ENCODE assay signal across 17 cellular contexts in the genomic region with DNA sequence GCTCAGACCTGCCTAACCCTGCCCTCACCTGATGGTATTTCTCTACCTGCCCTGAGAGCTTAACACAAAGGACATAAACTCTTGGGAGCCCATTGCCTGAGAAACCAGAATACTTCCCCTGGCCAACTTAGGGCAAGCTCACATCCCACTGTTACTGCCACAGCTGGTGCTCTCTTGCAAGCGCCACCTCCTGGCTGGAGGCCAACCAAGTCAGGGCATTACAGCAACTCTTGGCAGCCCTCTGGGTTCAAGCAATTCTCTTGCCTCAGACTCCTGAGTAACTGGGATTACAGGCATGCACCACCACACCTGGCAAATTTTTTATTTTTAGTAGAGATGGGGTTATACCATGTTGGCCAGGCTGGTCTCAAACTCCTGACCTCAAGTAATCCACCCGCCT.
DNase-seq lines count a peak whose midpoint lies in the region; ATAC-seq and TF ChIP-seq lines count a peak whose summit lies in the region.
"Had no signal": no experiment of that assay in that cellular context is flagged by ENCODE, and none has a peak within 500 bp of the region (broad histone marks: within the 10 kb centered on the region; RNA-seq: fewer than 3 reads in every experiment).

No MANE protein-coding gene starts in this region.

- no peaks in the 10 kb centered on the region for H3K27me3 Mint-ChIP-seq in activated CD4-positive, alpha-beta memory T cell treated with anti-CD3 and anti-CD28 coated beads for 36 hours
- H3K27me3 Mint-ChIP-seq in activated CD4-positive, alpha-beta memory T cell treated with anti-CD3 and anti-CD28 coated beads, Interleukin-2, amount 10 ng/mL, durations not matched to agents 7 days and 5 days: peaks cover 2% of the 10 kb centered on the region
- H3K27me3 Mint-ChIP-seq in GM23338 (ENCODE audit: insufficient read depth, low read depth, poor library complexity) (peaks cover 2% of the 10 kb centered on the region), chondrocyte (ENCODE audit: low read depth) (no peaks in the 10 kb centered on the region)

- no peak overlapping the region for H3K27ac Mint-ChIP-seq in activated CD4-positive, alpha-beta memory T cell treated with anti-CD3 and anti-CD28 coated beads for 36 hours
- no peak overlapping the region for H3K27ac Mint-ChIP-seq in activated CD4-positive, alpha-beta memory T cell treated with anti-CD3 and anti-CD28 coated beads, Interleukin-2, amount 10 ng/mL, durations not matched to agents 7 days and 5 days
- H3K27ac Mint-ChIP-seq in GM23338 (no peak overlapping the region), chondrocyte (ENCODE audit: unreplicated experiment) (no peak overlapping the region)
- H3K27ac Mint-ChIP-seq: CD8-positive, alpha-beta memory T cell had no signal

- BruUV-seq in OCI-LY7 (replicated peaks; lab: Mats Ljungman, UMichigan): no TSS peak

- intact Hi-C loops in activated CD4-positive, alpha-beta memory T cell treated with anti-CD3 and anti-CD28 coated beads for 36 hours (cut with micrococcal nuclease): no loop called here
- intact Hi-C loops in OCI-LY7 (cut with micrococcal nuclease; ENCODE audit: unreplicated experiment): no loop called here

- H3K4me1 ChIP-seq in DOHH2 (ENCODE audit: control insufficient read depth, low read length) (no peaks in the 10 kb centered on the region), GM23338 (ENCODE audit: insufficient read depth) (no peaks in the 10 kb centered on the region), OCI-LY7 (ENCODE audit: insufficient read depth, low read length, poor library complexity, severe bottlenecking) (no peaks in the 10 kb centered on the region)

- TF ChIP-seq CTCF in DOHH2 (IDR thresholded peaks at IDR 0.05; ENCODE audit: low read depth, low read length, poor library complexity, severe bottlenecking) (peak; percentile 15), GM23338 (conservative IDR thresholded peaks at IDR 0.05; ENCODE audit: low read depth in 2 of 2) (peak; percentile 15 to 38; a peak in 2 of 4 replicates), OCI-LY7 (conservative IDR thresholded peaks at IDR 0.05; ENCODE audit: low read length) (peak; percentile 28; the same call in 1 of the 2 replicates), chondrocyte (IDR thresholded peaks at IDR 0.05) (no peak)

- CTCF ChIA-PET in activated CD4-positive, alpha-beta memory T cell treated with anti-CD3 and anti-CD28 coated beads for 36 hours (lab: Charles Lee): interaction anchor here (0.5 to 1.3 kb wide), 4 partner anchors 82 to 391 kb away, joined by 3 to 4 read pairs (median 3); no protein-coding TSS in a partner anchor
- CTCF ChIA-PET in activated CD4-positive, alpha-beta memory T cell treated with anti-CD3 and anti-CD28 coated beads, Interleukin-2, amount 10 ng/mL, durations not matched to agents 7 days and 5 days (lab: Charles Lee): interaction anchor here (1.7 kb wide), 1 partner anchor 118 kb away, joined by 4 read pairs; no protein-coding TSS in a partner anchor
- CTCF ChIA-PET in OCI-LY7 (lab: Charles Lee; ENCODE audit: unreplicated experiment): no interaction called here

- H3K9me2 ChIP-seq in DOHH2 (replicated peaks; ENCODE audit: control insufficient read depth, low read length) (no peaks in the 10 kb centered on the region), GM23338 (ENCODE audit: insufficient read depth) (no peaks in the 10 kb centered on the region), OCI-LY7 (ENCODE audit: insufficient read depth, low read length) (no peaks in the 10 kb centered on the region)

- H2AFZ ChIP-seq in GM23338 (no peak overlapping the region), OCI-LY7 (ENCODE audit: low read length) (no peak overlapping the region)

- H4K20me1 ChIP-seq in DOHH2 (ENCODE audit: control insufficient read depth, insufficient read depth, low read depth, low read length): no peaks in the 10 kb centered on the region
- H4K20me1 ChIP-seq in GM23338 (replicated peaks; ENCODE audit: insufficient read depth): no peaks in the 10 kb centered on the region
- H4K20me1 ChIP-seq in OCI-LY7 (ENCODE audit: insufficient read depth, low read length): no peaks in the 10 kb centered on the region
- H4K20me1 ChIP-seq: BLaER1 treated with 17β-estradiol and CSF1 and Interleukin-3, amounts not matched to agents 10 nM and 100 nM had no signal

- H3K9me3 ChIP-seq in DOHH2 (ENCODE audit: control insufficient read depth, insufficient read depth, low read length) (peaks cover 4% of the 10 kb centered on the region; the same call in 1 of the 2 replicates), OCI-LY7 (ENCODE audit: low read length) (peaks cover 19% of the 10 kb centered on the region; the same call in 1 of the 2 replicates)

- H3K4me2 ChIP-seq in DOHH2 (ENCODE audit: low read length) (no peak overlapping the region), GM23338 (no peak overlapping the region), OCI-LY7 (ENCODE audit: low read length) (no peak overlapping the region)
- H3K4me2 ChIP-seq: BLaER1 treated with 17β-estradiol and CSF1 and Interleukin-3, amounts not matched to agents 10 nM and 100 nM had no signal

- H3K79me2 ChIP-seq in DOHH2 (ENCODE audit: control insufficient read depth, low read length): no peaks in the 10 kb centered on the region
- no peaks in the 10 kb centered on the region for H3K79me2 ChIP-seq in GM23338 (replicated peaks; ENCODE audit: insufficient read depth)
- H3K79me2 ChIP-seq in OCI-LY7 (ENCODE audit: insufficient read depth, low read depth, low read length): no peaks in the 10 kb centered on the region

- H3K27ac ChIP-seq in DOHH2 (ENCODE audit: low read depth, low read length) (no peak overlapping the region), GM23338 (ENCODE audit: low read depth) (no peak overlapping the region), OCI-LY7 (ENCODE audit: low read depth, low read length, poor library complexity, severe bottlenecking) (no peak overlapping the region)
- H3K27ac ChIP-seq: BLaER1 treated with 17β-estradiol and CSF1 and Interleukin-3, amounts not matched to agents 10 nM and 100 nM had no signal

- H3K4me3 ChIP-seq in DOHH2 (ENCODE audit: low read length) (no peak overlapping the region), GM23338 (no peak overlapping the region), OCI-LY7 (ENCODE audit: low read depth, low read length, poor library complexity, severe bottlenecking) (no peak overlapping the region)
- H3K4me3 ChIP-seq: BLaER1 treated with 17β-estradiol and CSF1 and Interleukin-3, amounts not matched to agents 10 nM and 100 nM; K562 had no signal

- ATAC-seq in GM23338: no peak
- ATAC-seq: K562, Panc1 had no signal

- H3K4me3 Mint-ChIP-seq in activated CD4-positive, alpha-beta memory T cell treated with anti-CD3 and anti-CD28 coated beads for 36 hours: no peak overlapping the region
- H3K4me3 Mint-ChIP-seq in activated CD4-positive, alpha-beta memory T cell treated with anti-CD3 and anti-CD28 coated beads, Interleukin-2, amount 10 ng/mL, durations not matched to agents 7 days and 5 days: no peak overlapping the region
- no peak overlapping the region for H3K4me3 Mint-ChIP-seq in GM23338
- H3K4me3 Mint-ChIP-seq in chondrocyte (ENCODE audit: unreplicated experiment): no peak overlapping the region
- H3K4me3 Mint-ChIP-seq: CD8-positive, alpha-beta memory T cell had no signal

- peaks cover 35% of the 10 kb centered on the region for H3K36me3 Mint-ChIP-seq in activated CD4-positive, alpha-beta memory T cell treated with anti-CD3 and anti-CD28 coated beads for 36 hours
- peaks cover 29% of the 10 kb centered on the region for H3K36me3 Mint-ChIP-seq in activated CD4-positive, alpha-beta memory T cell treated with anti-CD3 and anti-CD28 coated beads, Interleukin-2, amount 10 ng/mL, durations not matched to agents 7 days and 5 days (ENCODE audit: low read depth)
- H3K36me3 Mint-ChIP-seq in GM23338 (ENCODE audit: low read depth) (peaks cover 23% of the 10 kb centered on the region), chondrocyte (ENCODE audit: low read depth) (peaks cover 22% of the 10 kb centered on the region)

- no peaks in the 10 kb centered on the region for H3K27me3 ChIP-seq in DOHH2 (ENCODE audit: control insufficient read depth, low read length)
- no peaks in the 10 kb centered on the region for H3K27me3 ChIP-seq in GM23338 (ENCODE audit: insufficient read depth)
- H3K27me3 ChIP-seq: BLaER1 treated with 17β-estradiol and CSF1 and Interleukin-3, amounts not matched to agents 10 nM and 100 nM had no signal

- H3K4me1 Mint-ChIP-seq in activated CD4-positive, alpha-beta memory T cell treated with anti-CD3 and anti-CD28 coated beads for 36 hours (ENCODE audit: low read depth): no peaks in the 10 kb centered on the region
- H3K4me1 Mint-ChIP-seq in activated CD4-positive, alpha-beta memory T cell treated with anti-CD3 and anti-CD28 coated beads, Interleukin-2, amount 10 ng/mL, durations not matched to agents 7 days and 5 days: peaks cover 9% of the 10 kb centered on the region
- H3K4me1 Mint-ChIP-seq in GM23338 (no peaks in the 10 kb centered on the region), chondrocyte (ENCODE audit: low read depth) (no peaks in the 10 kb centered on the region)

- H3K9me3 Mint-ChIP-seq in activated CD4-positive, alpha-beta memory T cell treated with anti-CD3 and anti-CD28 coated beads for 36 hours: peaks cover 39% of the 10 kb centered on the region
- H3K9me3 Mint-ChIP-seq in activated CD4-positive, alpha-beta memory T cell treated with anti-CD3 and anti-CD28 coated beads, Interleukin-2, amount 10 ng/mL, durations not matched to agents 7 days and 5 days: peaks cover 37% of the 10 kb centered on the region
- H3K9me3 Mint-ChIP-seq in GM23338 (peaks cover 43% of the 10 kb centered on the region), chondrocyte (ENCODE audit: low read depth) (peaks cover 46% of the 10 kb centered on the region)

- DNase-seq in activated CD4-positive, alpha-beta memory T cell treated with anti-CD3 and anti-CD28 coated beads for 36 hours: peak; percentile 24
- no peak for DNase-seq in activated CD4-positive, alpha-beta memory T cell treated with anti-CD3 and anti-CD28 coated beads, Interleukin-2, amount 10 ng/mL, durations not matched to agents 7 days and 5 days
- DNase-seq in GM23338 (ENCODE audit: low spot score): no peak
- no peak for DNase-seq in OCI-LY7 (ENCODE audit: low spot score)
- DNase-seq in chondrocyte (ENCODE audit: low spot score): no peak
- no peak for DNase-seq in C1 segment of cervical spinal cord (lab: John Stamatoyannopoulos, UW)
- DNase-seq: CD8-positive, alpha-beta memory T cell; DND-41; GOT3; MV-4-11; NCI-H1694 treated with DMSO at 0.1 percent for 48 hours; NCI-H2227 treated with DMSO at 0.1 percent for 48 hours; NCI-H524 had no signal

- POLR2A ChIA-PET in activated CD4-positive, alpha-beta memory T cell treated with anti-CD3 and anti-CD28 coated beads for 36 hours (lab: Charles Lee): no interaction called here
- POLR2A ChIA-PET in activated CD4-positive, alpha-beta memory T cell treated with anti-CD3 and anti-CD28 coated beads, Interleukin-2, amount 10 ng/mL, durations not matched to agents 7 days and 5 days (lab: Charles Lee): interaction anchor here (0.5 to 1.7 kb wide), 3 partner anchors 59 to 159 kb away, joined by 3 to 4 read pairs (median 3); partner anchors contain the start of gene TXLNB
- POLR2A ChIA-PET in OCI-LY7 (lab: Charles Lee): interaction anchor here (1.1 to 1.6 kb wide), 3 partner anchors 15 to 169 kb away, joined by 3 to 5 read pairs (median 3); partner anchors contain the start of gene CITED2

- H3F3A ChIP-seq in DOHH2 (ENCODE audit: control insufficient read depth, insufficient read depth) (no peaks in the 10 kb centered on the region), GM23338 (replicated peaks; ENCODE audit: low read depth) (no peaks in the 10 kb centered on the region)

- H3K36me3 ChIP-seq in DOHH2 (ENCODE audit: control insufficient read depth, low read length) (no peaks in the 10 kb centered on the region), GM23338 (ENCODE audit: insufficient read depth) (peaks cover 9% of the 10 kb centered on the region; the same call in 1 of the 2 replicates), OCI-LY7 (ENCODE audit: insufficient read depth, low read length) (no peaks in the 10 kb centered on the region; the same call in 1 of the 2 replicates)
